9 cellular contexts compared by ENCODE assay signal in the genomic region with DNA sequence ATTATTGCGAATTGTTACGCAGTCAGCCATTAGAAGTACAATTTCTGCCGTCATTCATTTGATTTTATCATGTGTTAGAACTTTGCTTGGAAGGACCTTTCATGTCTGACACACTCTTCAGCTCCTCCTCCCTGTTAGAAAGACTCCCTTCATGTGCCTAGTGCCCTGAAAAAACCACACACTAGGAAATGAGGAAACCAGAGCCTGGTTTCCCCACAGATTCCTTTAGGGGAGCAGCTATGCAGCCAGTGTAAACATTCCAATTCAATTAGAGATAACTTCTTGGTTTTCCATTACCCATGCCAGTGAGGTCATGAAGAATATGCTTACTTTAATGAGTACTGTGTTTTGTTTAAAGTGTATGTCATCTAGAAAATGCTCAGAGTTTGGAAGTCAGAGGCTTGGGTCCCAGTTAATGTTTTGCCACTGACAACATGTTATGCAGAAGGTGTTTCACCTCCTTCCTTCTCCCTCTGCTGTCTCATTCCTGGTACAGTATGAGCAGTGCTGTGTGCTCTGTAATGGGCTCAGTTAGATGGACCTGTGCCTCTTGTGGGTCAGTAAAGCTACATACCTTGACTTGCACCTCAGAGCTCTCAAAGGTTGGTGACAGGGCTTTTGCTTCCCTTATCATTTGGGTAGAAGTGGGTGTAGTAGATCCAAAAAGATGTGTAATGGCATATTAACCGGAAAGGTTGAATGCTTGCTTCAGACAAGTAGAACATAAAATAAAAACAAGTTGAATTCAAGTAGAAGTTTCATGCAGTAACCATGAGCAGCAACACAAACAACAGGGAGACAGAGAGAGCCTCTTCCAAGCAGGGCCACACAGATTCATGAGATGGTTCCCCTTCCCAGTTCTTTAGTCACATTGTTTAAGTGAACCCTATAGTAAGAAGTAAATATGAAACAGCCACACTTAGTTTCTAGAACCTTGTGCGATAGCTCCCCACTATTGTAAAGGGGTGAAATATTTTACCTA. TPM values are rescaled to one million over a fixed set of nuclear protein-coding genes. Genes with fewer than 3 reads are reported as not detected.
DNase-seq lines count a peak whose midpoint lies in the region; ATAC-seq, FAIRE-seq and TF ChIP-seq lines count a peak whose summit lies in the region.
"Had no signal": no experiment of that assay in that cellular context is flagged by ENCODE, and none has a peak within 500 bp of the region (broad histone marks: within the 10 kb centered on the region; RNA-seq: fewer than 3 reads in every experiment).

No MANE protein-coding gene starts in this region.

- H3K79me2 ChIP-seq in endothelial cell of umbilical vein (ENCODE audit: control insufficient read depth, insufficient read depth, low read length) (no peaks in the 10 kb centered on the region), osteoblast (ENCODE audit: insufficient read depth, low read length) (peaks cover 11% of the 10 kb centered on the region)

- H2AFZ ChIP-seq in endothelial cell of umbilical vein (ENCODE audit: low read depth, low read length) (peak overlapping the region; percentile 22), osteoblast (ENCODE audit: low read length) (peak overlapping the region; percentile 45)

- 64 to 71% (median 65%) methylated on average over 5 of the region's 5 CpGs for WGBS in ovary, 3 donors

- no peaks in the 10 kb centered on the region for H3K36me3 ChIP-seq in endothelial cell of umbilical vein (ENCODE audit: control insufficient read depth in 2 of 2, extremely low read depth in 1 of 2, insufficient read depth in 2 of 2, low read length in 2 of 2)
- H3K36me3 ChIP-seq in osteoblast (ENCODE audit: insufficient read depth, low read length) = no peaks in the 10 kb centered on the region
- no peaks in the 10 kb centered on the region for H3K36me3 ChIP-seq in ovary

- H3K9me3 ChIP-seq in endothelial cell of umbilical vein (replicated peaks; ENCODE audit: control insufficient read depth, insufficient read depth, low read length) (no peaks in the 10 kb centered on the region), osteoblast (ENCODE audit: low read depth, low read length) (no peaks in the 10 kb centered on the region), ovary (no peaks in the 10 kb centered on the region)

- no peak for TF ChIP-seq EP300 in ovary (IDR thresholded peaks at IDR 0.05)

- FAIRE-seq in endothelial cell of umbilical vein (lab: Jason Lieb, UNC) = peak; percentile 72

- H3K4me1 ChIP-seq in endothelial cell of umbilical vein (ENCODE audit: control insufficient read depth, extremely low read depth, insufficient read depth, low read length) (peaks cover 35% of the 10 kb centered on the region), osteoblast (ENCODE audit: insufficient read depth, low read length) (peaks cover 53% of the 10 kb centered on the region), ovary (ENCODE audit: insufficient read depth) (no peaks in the 10 kb centered on the region)

- BruUV-seq in endothelial cell of umbilical vein (replicated peaks; lab: Mats Ljungman, UMichigan) = TSS peak; percentile 39

- TF ChIP-seq CTCF in endothelial cell of umbilical vein (IDR thresholded peaks at IDR 0.05; ENCODE audit: extremely low read depth in 1 of 2, insufficient read depth in 1 of 2, low read depth in 1 of 2, low read length in 2 of 2) = no peak
- peak; percentile 5 for TF ChIP-seq CTCF in osteoblast (IDR thresholded peaks at IDR 0.05; ENCODE audit: extremely low read depth, low read depth, low read length)
- TF ChIP-seq CTCF in ovary (IDR thresholded peaks at IDR 0.05) = no peak

- TF ChIP-seq POLR2A in endothelial cell of umbilical vein (IDR thresholded peaks at IDR 0.05; ENCODE audit: low read depth, low read length) = no peak
- TF ChIP-seq POLR2A in ovary (IDR thresholded peaks at IDR 0.05) = no peak

- ATAC-seq in GM19438 (IDR thresholded peaks at IDR 0.05; ENCODE audit: low read depth, unreplicated experiment) = peak; percentile 65
- ATAC-seq in HG03571 (IDR thresholded peaks at IDR 0.05; ENCODE audit: unreplicated experiment) = no peak

- intact Hi-C loops in endothelial cell of umbilical vein (cut with micrococcal nuclease) = loop anchor here (1.0 kb wide), 3 partner anchors 21 to 35 kb away; no protein-coding TSS in a partner anchor
- intact Hi-C loops in ovary (cut with DNase I) = no loop called here

- CTCF ChIA-PET in endothelial cell of umbilical vein (lab: Charles Lee) = interaction anchor here (0.6 to 2.9 kb wide), 13 partner anchors 10 to 315 kb away, joined by 3 to 14 read pairs (median 5); a partner anchor contains a TSS

- H3K4me2 ChIP-seq in endothelial cell of umbilical vein (ENCODE audit: insufficient read depth, low read length) (peak overlapping the region; percentile 62), osteoblast (ENCODE audit: insufficient read depth, low read length) (peak overlapping the region; percentile 69)

- H3K4me3 ChIP-seq in endothelial cell of umbilical vein (replicated peaks in 1 of 3; ENCODE audit: insufficient read depth in 1 of 3, low read depth in 1 of 3, low read length in 3 of 3) = no peak overlapping the region
- H3K4me3 ChIP-seq in osteoblast (ENCODE audit: insufficient read depth, low read length) = peak overlapping the region; percentile 34
- no peak overlapping the region for H3K4me3 ChIP-seq in ovary

- no peaks in the 10 kb centered on the region for H4K20me1 ChIP-seq in endothelial cell of umbilical vein (replicated peaks; ENCODE audit: control insufficient read depth, extremely low read depth, insufficient read depth, low read length)
- no peaks in the 10 kb centered on the region for H4K20me1 ChIP-seq in osteoblast (ENCODE audit: insufficient read depth, low read length)

- H3K27me3 ChIP-seq in endothelial cell of umbilical vein (ENCODE audit: control insufficient read depth in 2 of 2, insufficient read depth in 2 of 2, low read length in 2 of 2) = no peaks in the 10 kb centered on the region
- no peaks in the 10 kb centered on the region for H3K27me3 ChIP-seq in osteoblast (ENCODE audit: insufficient read depth, low read length)
- no peaks in the 10 kb centered on the region for H3K27me3 ChIP-seq in ovary

- dilution Hi-C loops in endothelial cell of umbilical vein (cut with MboI; ENCODE audit: extremely low pct_ligation_motif_present, low sequenced_read_pairs) = no loop called here

- peak overlapping the region; percentile 28 for H3K9ac ChIP-seq in endothelial cell of umbilical vein (replicated peaks; ENCODE audit: extremely low read depth, insufficient read depth, low read length)

- DNase-seq in NCI-H226 (peak; percentile 98), endothelial cell of umbilical vein (ENCODE audit: low read depth, low spot score) (peak; percentile 93), osteoblast (ENCODE audit: insufficient read length, low spot score, missing footprints) (peak; percentile 94), HuH-7 (ENCODE audit: low spot score) (no peak), ovary (no peak)
- DNase-seq in stimulated activated CD4-positive, alpha-beta T cell treated with anti-CD3 and anti-CD28 coated beads, Interleukin-4, amount 100 ng/mL, for 24 hours = no peak

- H3K9me1 ChIP-seq in endothelial cell of umbilical vein (replicated peaks; ENCODE audit: control insufficient read depth, extremely low read depth, insufficient read depth, low read length) = no peaks in the 10 kb centered on the region

- H3K27ac ChIP-seq in endothelial cell of umbilical vein (ENCODE audit: insufficient read depth, low read depth, low read length) (peak overlapping the region; percentile 79), osteoblast (ENCODE audit: low read depth, low read length) (peak overlapping the region; percentile 99), ovary (no peak overlapping the region)
- H3K27ac ChIP-seq: VCaP had no signal

- POLR2A ChIA-PET in endothelial cell of umbilical vein (lab: Charles Lee) = interaction anchor here (1.0 to 1.4 kb wide), 2 partner anchors 27 to 28 kb away, joined by 3 to 5 read pairs; no protein-coding TSS in a partner anchor

TF ChIP-seq in endothelial cell of umbilical vein, 7 proteins besides CTCF, POLR2A, EP300 and RAD21:
- TF ChIP-seq MYC (IDR thresholded peaks at IDR 0.05; ENCODE audit: low read depth, low read length) = no peak
- TF ChIP-seq FOS (IDR thresholded peaks at IDR 0.05; ENCODE audit: borderline replicate concordance, insufficient read depth, low read length) = peak; percentile 30
- TF ChIP-seq, protein P1, sequence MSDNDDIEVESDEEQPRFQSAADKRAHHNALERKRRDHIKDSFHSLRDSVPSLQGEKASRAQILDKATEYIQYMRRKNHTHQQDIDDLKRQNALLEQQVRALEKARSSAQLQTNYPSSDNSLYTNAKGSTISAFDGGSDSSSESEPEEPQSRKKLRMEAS (IDR thresholded peaks at IDR 0.05; ENCODE audit: insufficient read depth, insufficient read length) = no peak
- TF ChIP-seq GATA2 (IDR thresholded peaks at IDR 0.05; ENCODE audit: insufficient read depth, insufficient read length, low read depth, low read length) = peak; percentile 81
- TF ChIP-seq POLR2AphosphoS5 (IDR thresholded peaks at IDR 0.05; ENCODE audit: insufficient read depth, low read depth, low read length) = peak; percentile 47
- TF ChIP-seq EZH2 (IDR thresholded peaks at IDR 0.05; ENCODE audit: borderline replicate concordance, low read depth, low read length, severe bottlenecking) = no peak
- TF ChIP-seq JUN (IDR thresholded peaks at IDR 0.05; ENCODE audit: borderline replicate concordance, insufficient read depth, insufficient read length, low read depth) = peak; percentile 35

RNA-seq across cellular contexts. Expression of a gene that starts 52.6 kb away (rescaled TPM):
- total RNA-seq in endothelial cell of umbilical vein (6.0 and 7.4 TPM in 2 replicates), osteoblast (23.2 and 26.2 TPM in 2 replicates), ovary (10 to 100 TPM in 1 of 7 donors, 1 to 10 TPM in 6; 1.4 to 14.6 (median 4.5) TPM)
- polyA plus RNA-seq in endothelial cell of umbilical vein (3.0 and 4.7 TPM in 2 replicates), ovary (10 to 100 TPM in 1 of 2 donors, 1 to 10 TPM in 1; 5.0 to 12.0 TPM)
- polyA plus RNA-seq in endothelial cell of umbilical vein (2011; cell fraction: cytosol; rRNA removed) = 7.6 and 10.1 TPM in 2 replicates
- 2.5 and 4.2 TPM in 2 replicates for polyA plus RNA-seq in endothelial cell of umbilical vein (2011; cell fraction: nucleus; rRNA removed)
- 8.0 and 11.7 TPM in 2 replicates for polyA plus RNA-seq in endothelial cell of umbilical vein (2012)
- polyA minus RNA-seq in endothelial cell of umbilical vein = 1.9 and 6.2 TPM in 2 replicates
- polyA minus RNA-seq in endothelial cell of umbilical vein (2011; cell fraction: cytosol; rRNA and poly(A)+ RNA removed) = 27.8 TPM
- polyA minus RNA-seq in endothelial cell of umbilical vein (2011; cell fraction: nucleus; rRNA and poly(A)+ RNA removed) = 4.7 and 4.9 TPM in 2 replicates

Comparison
In these comparisons a context has a peak if more than half of its experiments do, and no peak if none do; other contexts are left out.
1. DNase-seq: peak in NCI-H226 (single experiment), endothelial cell of umbilical vein (single experiment) and osteoblast (single experiment); none in HuH-7 (single experiment), ovary (0 of 5) and stimulated activated CD4-positive, alpha-beta T cell treated with anti-CD3 and anti-CD28 coated beads, Interleukin-4, amount 100 ng/mL, for 24 hours (single experiment).
2. H3K27ac ChIP-seq: peak in endothelial cell of umbilical vein (single experiment) and osteoblast (single experiment); none in ovary (0 of 2).